Comparison of ENCODE assay signal across 8 cellular contexts in genomic region chr16:66881560-66881959, GRCh38. TPM values are rescaled to one million over a fixed set of nuclear protein-coding genes. Genes with fewer than 3 reads are reported as not detected.
DNase-seq lines count a peak whose midpoint lies in the region; ATAC-seq, FAIRE-seq and TF ChIP-seq lines count a peak whose summit lies in the region.

No MANE protein-coding gene starts in this region.

- FAIRE-seq in astrocyte (lab: Jason Lieb, UNC) = no peak

- H3K4me2 ChIP-seq in astrocyte (ENCODE audit: low read length) = peak overlapping the region; percentile 93

- H3K9ac ChIP-seq in astrocyte (ENCODE audit: low read length) = no peak overlapping the region

- intact Hi-C loops in left ventricle myocardium inferior (cut with micrococcal nuclease) = no loop called here
- intact Hi-C loops in lower lobe of right lung (cut with DNase I) = no loop called here

- H3K9me3 ChIP-seq in left ventricle myocardium inferior (replicated peaks) (no peaks in the 10 kb centered on the region), right atrium auricular region (no peaks in the 10 kb centered on the region), astrocyte (ENCODE audit: insufficient read depth, low read depth, low read length) (no peaks in the 10 kb centered on the region), lower lobe of right lung (no peaks in the 10 kb centered on the region)

- ATAC-seq in lower lobe of right lung = no peak
- ATAC-seq in HG03457 (IDR thresholded peaks at IDR 0.05; ENCODE audit: unreplicated experiment) = no peak

- H3K27ac ChIP-seq in left ventricle myocardium inferior (replicated peaks) (no peak overlapping the region), right atrium auricular region (peak overlapping the region in 1 of 2 donors; percentile 78), astrocyte (ENCODE audit: low read depth, low read length) (no peak overlapping the region), lower lobe of right lung (peak overlapping the region; percentile 81)

- H3K9me3 Mint-ChIP-seq in astrocyte (ENCODE audit: unreplicated experiment) = no peaks in the 10 kb centered on the region

- H3K27ac Mint-ChIP-seq in astrocyte (ENCODE audit: unreplicated experiment) = no peak overlapping the region

- no peaks in the 10 kb centered on the region for H3K27me3 ChIP-seq in left ventricle myocardium inferior (ENCODE audit: low read depth)
- no peaks in the 10 kb centered on the region for H3K27me3 ChIP-seq in right atrium auricular region
- no peaks in the 10 kb centered on the region for H3K27me3 ChIP-seq in astrocyte (ENCODE audit: insufficient read depth, low read length)
- no peaks in the 10 kb centered on the region for H3K27me3 ChIP-seq in lower lobe of right lung (ENCODE audit: low read depth)

- no peaks in the 10 kb centered on the region for H3K27me3 Mint-ChIP-seq in astrocyte (ENCODE audit: low read depth, unreplicated experiment)

- H3K4me3 ChIP-seq in left ventricle myocardium inferior (peak overlapping the region; percentile 86), right atrium auricular region (no peak overlapping the region), astrocyte (ENCODE audit: insufficient read depth, low read depth, low read length) (peak overlapping the region; percentile 37), lower lobe of right lung (peak overlapping the region; percentile 68)

- TF ChIP-seq CTCF in left ventricle myocardium inferior (IDR thresholded peaks at IDR 0.05; ENCODE audit: borderline replicate concordance) (no peak), right atrium auricular region (IDR thresholded peaks at IDR 0.05) (no peak), astrocyte (IDR thresholded peaks at IDR 0.05; ENCODE audit: insufficient read depth, low read depth, low read length) (no peak), lower lobe of right lung (IDR thresholded peaks at IDR 0.05) (no peak)

- peak overlapping the region; percentile 96 for H3K4me3 Mint-ChIP-seq in astrocyte (ENCODE audit: unreplicated experiment)

- H2AFZ ChIP-seq in astrocyte (ENCODE audit: low read depth, low read length) = no peak overlapping the region

- DNase-seq in left ventricle myocardium inferior (no peak), right atrium auricular region (ENCODE audit: low spot score) (no peak), astrocyte (ENCODE audit: low read depth) (no peak), lower lobe of right lung (no peak), nucleus accumbens (lab: John Stamatoyannopoulos, UW) (no peak), DMS79 treated with DMSO at 0.1 percent for 48 hours (lab: John Stamatoyannopoulos, UW) (no peak)
- DNase-seq in stimulated activated CD4-positive, alpha-beta T cell treated with anti-CD3 and anti-CD28 coated beads, Interleukin-4, amount 100 ng/mL, for 4 hours = no peak

- H3K36me3 Mint-ChIP-seq in astrocyte (ENCODE audit: low read depth, unreplicated experiment) = peaks cover 11% of the 10 kb centered on the region

- H3K4me1 ChIP-seq in left ventricle myocardium inferior = peaks cover 20% of the 10 kb centered on the region
- H3K4me1 ChIP-seq in right atrium auricular region = peaks cover 0 to 19% of the 10 kb centered on the region in 2 donors
- peaks cover 9% of the 10 kb centered on the region for H3K4me1 ChIP-seq in astrocyte (ENCODE audit: insufficient read depth, low read length)
- H3K4me1 ChIP-seq in lower lobe of right lung = peaks cover 36% of the 10 kb centered on the region

- peaks cover 27% of the 10 kb centered on the region for H3K4me1 Mint-ChIP-seq in astrocyte (ENCODE audit: low read depth, unreplicated experiment)

- H3K36me3 ChIP-seq in left ventricle myocardium inferior (peaks cover 20% of the 10 kb centered on the region), right atrium auricular region (peaks cover 15% of the 10 kb centered on the region), astrocyte (ENCODE audit: insufficient read depth, low read length) (peaks cover 14% of the 10 kb centered on the region), lower lobe of right lung (peaks cover 25% of the 10 kb centered on the region)

- H4K20me1 ChIP-seq in astrocyte (ENCODE audit: insufficient read depth, low read length) = peaks cover 30% of the 10 kb centered on the region

- H3K79me2 ChIP-seq in astrocyte (ENCODE audit: insufficient read depth, low read length) = peaks cover 23% of the 10 kb centered on the region

RNA-seq across cellular contexts. Expression of gene PDP2, which starts 1.2 kb away (rescaled TPM):
- total RNA-seq in left ventricle myocardium inferior (2.8 TPM), right atrium auricular region (1 to 10 TPM; 1.7 to 3.4 TPM), astrocyte (12.1 and 16.8 TPM in 2 replicates), lower lobe of right lung (16.9 TPM)

RNA-seq across cellular contexts. Expression of gene CDH16, which starts 37.1 kb away (rescaled TPM):
- total RNA-seq in left ventricle myocardium inferior = not detected
- 1 to 10 TPM in 1 of 2 donors, under 1 TPM in 1; 0.79 to 1.4 TPM for total RNA-seq in right atrium auricular region
- not detected in 2 replicates for total RNA-seq in astrocyte
- total RNA-seq in lower lobe of right lung = not detected

RNA-seq across cellular contexts. Expression of gene CA7, which starts 37.3 kb away (rescaled TPM):
- not detected for total RNA-seq in left ventricle myocardium inferior
- not detected for total RNA-seq in right atrium auricular region
- total RNA-seq in astrocyte = not detected in 2 replicates
- total RNA-seq in lower lobe of right lung = not detected

RNA-seq across cellular contexts. Expression of gene RRAD, which starts 43.8 kb away (rescaled TPM):
- total RNA-seq in left ventricle myocardium inferior (135 TPM), right atrium auricular region (100 to 1,000 TPM; 173 to 266 TPM), astrocyte (10.2 and 12.1 TPM in 2 replicates), lower lobe of right lung (11.8 TPM)

RNA-seq across cellular contexts. Expression of gene NAE1, which starts 50.8 kb away (rescaled TPM):
- total RNA-seq in left ventricle myocardium inferior (28.4 TPM), right atrium auricular region (10 to 100 TPM; 25.6 to 27.3 TPM), astrocyte (55.0 and 65.0 TPM in 2 replicates), lower lobe of right lung (37.4 TPM)

Comparison
In these comparisons a context has a peak if more than half of its experiments do, and no peak if none do; other contexts are left out.
1. H3K4me3 ChIP-seq: peak in left ventricle myocardium inferior (single experiment), astrocyte (single experiment) and lower lobe of right lung (single experiment); none in right atrium auricular region (0 of 2).